ENCODE assay signal across 11 cellular contexts in the genomic region with DNA sequence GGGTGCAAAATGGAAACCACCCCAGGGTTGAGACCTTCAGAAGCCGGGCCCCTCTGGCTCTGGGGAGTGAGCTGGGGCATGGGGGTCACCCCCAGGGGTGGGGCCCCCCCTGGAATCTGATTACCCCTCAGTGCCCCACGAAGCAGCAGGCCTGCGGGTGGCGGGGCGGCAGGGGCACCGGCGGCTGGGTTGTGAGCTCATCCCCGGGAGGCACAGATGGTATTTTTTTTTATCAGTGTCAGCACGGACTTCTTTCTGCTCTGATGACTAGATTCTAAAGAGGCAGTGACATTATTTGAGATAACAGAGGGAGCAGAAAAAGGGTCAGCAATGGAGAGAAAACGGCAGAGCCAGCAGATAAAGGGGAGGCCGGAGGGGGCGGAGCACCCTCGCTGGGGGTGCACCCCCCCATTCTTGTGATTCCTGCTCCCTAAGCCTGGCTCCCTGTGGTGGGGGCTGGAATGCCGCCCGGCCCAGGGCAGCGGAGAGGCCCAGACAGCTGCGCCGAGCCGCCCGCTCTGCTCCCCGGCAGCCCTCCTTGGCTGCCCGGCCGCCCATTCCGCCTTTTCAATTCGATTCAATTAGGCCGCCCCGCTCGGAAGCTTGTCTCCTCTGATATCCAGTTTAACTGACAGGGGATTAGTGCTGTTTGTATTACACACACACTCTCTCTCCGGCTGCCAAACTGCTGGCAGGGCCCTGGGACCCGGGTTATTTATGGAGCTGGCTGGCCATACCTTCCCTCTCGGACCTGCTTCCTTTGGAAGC. TPM values are rescaled to one million over a fixed set of nuclear protein-coding genes. Genes with fewer than 3 reads are reported as not detected.
DNase-seq lines count a peak whose midpoint lies in the region; ATAC-seq, FAIRE-seq and TF ChIP-seq lines count a peak whose summit lies in the region.
"Had no signal": no experiment of that assay in that cellular context is flagged by ENCODE, and none has a peak within 500 bp of the region (broad histone marks: within the 10 kb centered on the region; RNA-seq: fewer than 3 reads in every experiment).

No MANE protein-coding gene starts in this region.

- no peak for TF ChIP-seq POLR2A in GM12891 (IDR thresholded peaks at IDR 0.05; ENCODE audit: low read depth, low read length)

- peak; percentile 30 for ATAC-seq in sciatic nerve
- no peak for ATAC-seq in HG03521 (IDR thresholded peaks at IDR 0.05; ENCODE audit: unreplicated experiment)

- FAIRE-seq in GM12891 (lab: Jason Lieb, UNC), result no peak

- intact Hi-C loops in sciatic nerve (cut with DNase I), result no loop called here

- no peak for TF ChIP-seq CTCF in GM20000 (IDR thresholded peaks at IDR 0.05; ENCODE audit: extremely low read depth, missing control alignments)

- DNase-seq in NCI-H1092 treated with DMSO at 0.1 percent for 48 hours (lab: John Stamatoyannopoulos, UW) (peak; percentile 55), amygdala (lab: John Stamatoyannopoulos, UW) (peak in 45 of 56 donors; percentile 6 to 80 (median 49)), hippocampal formation (lab: John Stamatoyannopoulos, UW) (peak; percentile 57 to 66), sciatic nerve (ENCODE audit: low spot score) (no peak), GM20000 (ENCODE audit: low spot score) (no peak), GM12891 (ENCODE audit: insufficient read length, low spot score) (no peak), ureter (ENCODE audit: low spot score) (no peak)
- DNase-seq: activated naive CD4-positive, alpha-beta T cell treated with Interleukin-2 at 50 U/mL for 16 hours; esophagus squamous epithelium; stimulated activated CD4-positive, alpha-beta T cell treated with anti-CD3 and anti-CD28 coated beads, Interleukin-4, amount 100 ng/mL, for 4 hours had no signal

TF ChIP-seq in GM12891, 5 proteins besides CTCF, POLR2A, EP300 and RAD21:
- TF ChIP-seq SPI1 (IDR thresholded peaks at IDR 0.05; ENCODE audit: low read depth, low read length) (no peak), POLR2AphosphoS5 (IDR thresholded peaks at IDR 0.05; ENCODE audit: low read depth, low read length) (no peak), POU2F2 (IDR thresholded peaks at IDR 0.05; ENCODE audit: low read depth, low read length) (no peak), TAF1 (IDR thresholded peaks at IDR 0.05; ENCODE audit: low read depth, low read length) (no peak), PAX5 (IDR thresholded peaks at IDR 0.05; ENCODE audit: insufficient read depth, low read length, severe bottlenecking) (no peak)
TF ChIP-seq in GM12891: peak in this region for 0.

RNA-seq across cellular contexts. Expression of a gene that starts 32.9 kb away (rescaled TPM):
- total RNA-seq in sciatic nerve (24.4 TPM), ureter (44.0 TPM)
- 19.9 TPM for polyA plus RNA-seq in GM12891 (2012; ENCODE audit: low read depth, missing spikeins)

RNA-seq across cellular contexts. Expression of a gene that starts 33.1 kb away (rescaled TPM):
- total RNA-seq in sciatic nerve, result 41.7 TPM
- 66.1 TPM for polyA plus RNA-seq in GM12891 (2012; ENCODE audit: low read depth, missing spikeins)
- 65.8 TPM for total RNA-seq in ureter

Comparison
In these comparisons a context has a peak if more than half of its experiments do, and no peak if none do; other contexts are left out.
1. DNase-seq: peak in NCI-H1092 treated with DMSO at 0.1 percent for 48 hours (single experiment), amygdala (45 of 56) and hippocampal formation (2 of 2); none in sciatic nerve (single experiment), GM20000 (single experiment), GM12891 (single experiment) and ureter (single experiment).